8 cellular contexts compared by ENCODE assay signal in genomic region chr10:112532053-112532658, GRCh38.
DNase-seq lines count a peak whose midpoint lies in the region; ATAC-seq, FAIRE-seq and TF ChIP-seq lines count a peak whose summit lies in the region.

No MANE protein-coding gene starts in this region.

- H3K79me2 ChIP-seq in KMS-11 (ENCODE audit: insufficient read depth, low read depth) (no peaks in the 10 kb centered on the region), GM23248 (ENCODE audit: insufficient read depth) (no peaks in the 10 kb centered on the region)

- peak; percentile 98 for ATAC-seq in GM21515 (IDR thresholded peaks at IDR 0.05; ENCODE audit: unreplicated experiment)

- no peaks in the 10 kb centered on the region for H4K20me1 ChIP-seq in KMS-11 (ENCODE audit: insufficient read depth)
- no peaks in the 10 kb centered on the region for H4K20me1 ChIP-seq in GM23248 (ENCODE audit: insufficient read depth)

- no peak for TF ChIP-seq CTCF in KMS-11 (conservative IDR thresholded peaks at IDR 0.05; ENCODE audit: low read depth, low read length)

- no peak overlapping the region for H2AFZ ChIP-seq in KMS-11 (ENCODE audit: low read depth)
- H2AFZ ChIP-seq in GM23248: no peak overlapping the region

- H3K27ac ChIP-seq in KMS-11 (0 out of 2 replicates have a peak overlapping the region, but pooled peaks have one; percentile 20), GM23248 (no peak overlapping the region)
- no peak overlapping the region for H3K27ac ChIP-seq in effector memory CD4-positive, alpha-beta T cell (ENCODE audit: insufficient read depth, low read length, poor library complexity, severe bottlenecking)

- H3K9me2 ChIP-seq in GM23248 (ENCODE audit: insufficient read depth): no peaks in the 10 kb centered on the region

- no peaks in the 10 kb centered on the region for H3F3A ChIP-seq in GM23248 (ENCODE audit: insufficient read depth)

- H3K4me1 ChIP-seq in KMS-11 (ENCODE audit: low read depth, poor library complexity, severe bottlenecking): peaks cover 60% of the 10 kb centered on the region
- H3K4me1 ChIP-seq in effector memory CD4-positive, alpha-beta T cell (ENCODE audit: control insufficient read depth, insufficient read depth, low read length, poor library complexity, severe bottlenecking): no peaks in the 10 kb centered on the region
- no peaks in the 10 kb centered on the region for H3K4me1 ChIP-seq in GM23248 (ENCODE audit: insufficient read depth)

- H3K36me3 ChIP-seq in KMS-11 (ENCODE audit: insufficient read depth) (no peaks in the 10 kb centered on the region), GM23248 (ENCODE audit: low read depth) (no peaks in the 10 kb centered on the region)
- no peaks in the 10 kb centered on the region for H3K36me3 ChIP-seq in effector memory CD4-positive, alpha-beta T cell (ENCODE audit: control insufficient read depth, insufficient read depth, low read length)

- no peak for TF ChIP-seq POLR2A in GM12891 (IDR thresholded peaks at IDR 0.05; ENCODE audit: low read depth, low read length)

- H3K4me2 ChIP-seq in KMS-11 (peak overlapping the region; percentile 68), GM23248 (ENCODE audit: unreplicated experiment) (no peak overlapping the region)

- no peaks in the 10 kb centered on the region for H3K27me3 ChIP-seq in KMS-11 (ENCODE audit: insufficient read depth, low read depth)
- no peaks in the 10 kb centered on the region for H3K27me3 ChIP-seq in effector memory CD4-positive, alpha-beta T cell (replicated peaks; ENCODE audit: control insufficient read depth, insufficient read depth, low read length, poor library complexity, severe bottlenecking)
- H3K27me3 ChIP-seq in GM23248 (replicated peaks; ENCODE audit: insufficient read depth): no peaks in the 10 kb centered on the region

- DNase-seq in GM12891 (ENCODE audit: insufficient read length, low spot score): peak; percentile 13
- DNase-seq in effector memory CD4-positive, alpha-beta T cell: no peak
- no peak for DNase-seq in NCI-H1930 (lab: John Stamatoyannopoulos, UW)
- no peak for DNase-seq in NCI-H1436 (lab: John Stamatoyannopoulos, UW)
- no peak for DNase-seq in activated effector memory CD4-positive, alpha-beta T cell treated with Interleukin-2 at 50 U/mL for 16 hours
- DNase-seq in GM23248: no peak

- no peaks in the 10 kb centered on the region for H3K9me3 ChIP-seq in effector memory CD4-positive, alpha-beta T cell (ENCODE audit: control insufficient read depth, low read length)
- H3K9me3 ChIP-seq in GM23248 (ENCODE audit: low read depth): no peaks in the 10 kb centered on the region

- peak; percentile 84 for FAIRE-seq in GM12891 (lab: Jason Lieb, UNC)

- H3K4me3 ChIP-seq in KMS-11 (IDR thresholded peaks at IDR 0.05; ENCODE audit: insufficient read depth, low read depth, low read length): no peak overlapping the region
- H3K4me3 ChIP-seq in effector memory CD4-positive, alpha-beta T cell (ENCODE audit: insufficient read depth, low read depth, low read length, poor library complexity, severe bottlenecking): peak overlapping the region; percentile 15
- H3K4me3 ChIP-seq in GM23248: no peak overlapping the region

- 87 to 91% methylated on average over 6 of the region's 6 CpGs for WGBS in GM23248 (ENCODE audit: low coverage in 1 of 2, low lambda C conversion rate in 2 of 2, missing lambda C conversion rate in 2 of 2), 2 experiments

- in situ Hi-C loops in GM23248 (cut with MboI): no loop called here

- H3K9ac ChIP-seq in KMS-11 (no peak overlapping the region), GM23248 (no peak overlapping the region)

TF ChIP-seq in GM12891, 5 proteins besides CTCF, POLR2A, EP300 and RAD21:
- TF ChIP-seq POLR2AphosphoS5 (IDR thresholded peaks at IDR 0.05; ENCODE audit: low read depth, low read length) (no peak), SPI1 (IDR thresholded peaks at IDR 0.05; ENCODE audit: low read depth, low read length) (no peak), PAX5 (IDR thresholded peaks at IDR 0.05; ENCODE audit: insufficient read depth, low read length, severe bottlenecking) (no peak), TAF1 (IDR thresholded peaks at IDR 0.05; ENCODE audit: low read depth, low read length) (no peak), POU2F2 (IDR thresholded peaks at IDR 0.05; ENCODE audit: low read depth, low read length) (no peak)
TF ChIP-seq in GM12891: peak in this region for 0.
